14 cellular contexts compared by ENCODE assay signal in the genomic region with DNA sequence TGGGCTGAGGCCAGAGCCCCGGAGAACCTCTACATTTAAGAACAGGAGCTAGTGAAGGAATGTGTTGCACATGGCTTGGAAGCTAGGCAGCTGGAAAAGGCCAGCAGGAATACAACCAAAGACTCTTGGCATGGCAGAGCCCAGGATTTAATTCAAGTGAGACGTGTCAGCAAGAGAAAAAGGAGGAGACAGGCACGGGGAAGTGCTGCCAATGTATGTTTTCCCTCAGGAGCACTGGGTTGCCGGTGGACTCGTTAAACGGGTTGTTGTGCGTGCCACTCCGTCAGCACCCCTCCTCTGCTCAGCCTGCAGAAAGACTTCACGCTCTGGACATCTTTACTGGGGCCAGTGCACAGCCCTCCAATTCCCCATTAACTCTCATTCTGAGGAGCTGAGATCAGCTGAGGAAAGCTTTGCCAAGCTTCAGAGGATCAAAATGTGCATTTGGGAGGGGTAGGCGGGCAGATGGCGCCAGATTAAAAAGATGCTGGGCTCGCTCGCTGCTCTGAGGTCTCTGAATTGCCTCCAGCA.
A peak's percentile ranks its signal among the peaks of the same experiment; 100 is the strongest.
DNase-seq lines count a peak whose midpoint lies in the region; ATAC-seq, FAIRE-seq and TF ChIP-seq lines count a peak whose summit lies in the region.
"Had no signal": no experiment of that assay in that cellular context is flagged by ENCODE, and none has a peak within 500 bp of the region (broad histone marks: within the 10 kb centered on the region; RNA-seq: fewer than 3 reads in every experiment).

No MANE protein-coding gene starts in this region.

- H3K36me3 ChIP-seq in breast epithelium (no peaks in the 10 kb centered on the region), keratinocyte (ENCODE audit: control insufficient read depth in 2 of 2, extremely low read depth in 1 of 2, insufficient read depth in 2 of 2, low read length in 2 of 2) (no peaks in the 10 kb centered on the region), gastrocnemius medialis (no peaks in the 10 kb centered on the region), kidney (ENCODE audit: control insufficient read depth in 1 of 2, insufficient read depth in 2 of 2, low read length in 2 of 2) (no peaks in the 10 kb centered on the region)
- H3K36me3 ChIP-seq in CD8-positive, alpha-beta memory T cell (ENCODE audit: insufficient read depth, low read length), result no peaks in the 10 kb centered on the region

- no peaks in the 10 kb centered on the region for H3K4me1 Mint-ChIP-seq in CD8-positive, alpha-beta memory T cell
- H3K4me1 Mint-ChIP-seq: activated B cell treated with CpG ODN at 0.5 μM for 24 hours; CD4-positive, CD25-positive, alpha-beta regulatory T cell; IgD-negative memory B cell had no signal

- in situ Hi-C loops in gastrocnemius medialis (cut with MboI; ENCODE audit: low sequenced_read_pairs in 4 of 4), result loop anchor here in 2 of 4 donors (25.0 kb wide), 2 partner anchors 216 to 291 kb away; no protein-coding TSS in a partner anchor

- peak; percentile 57 to 62 for ATAC-seq in gastrocnemius medialis

- no peak for FAIRE-seq in keratinocyte (lab: Jason Lieb, UNC)
- no peak for FAIRE-seq in kidney (lab: Jason Lieb, UNC)

- peaks cover 0 to 2% (median 0%) of the 10 kb centered on the region in 5 donors for H3K9me3 Mint-ChIP-seq in CD8-positive, alpha-beta memory T cell
- H3K9me3 Mint-ChIP-seq: activated B cell treated with CpG ODN at 0.5 μM for 24 hours; activated T-helper 2 cell treated with anti-CD3 and anti-CD28 coated beads, Interferon-gamma antibody, Interleukin-2, Interleukin-4, amounts not matched to agents 10 μg/mL and 5 μg/mL and 100 μg/mL, durations not matched to agents 14 hours and 24 hours and 36 hours; dendritic cell treated with granulocyte-macrophage colony-stimulating factor and Interleukin-4, amounts not matched to agents 40 ng/mL and 50 ng/mL, for 4 days had no signal

- peak overlapping the region in 2 of 3 donors; percentile 20 to 43 for H3K4me3 ChIP-seq in breast epithelium
- no peak overlapping the region for H3K4me3 ChIP-seq in keratinocyte (ENCODE audit: control insufficient read depth in 2 of 3, extremely low read depth in 1 of 3, insufficient read depth in 2 of 3, low read depth in 1 of 3, low read length in 3 of 3)
- peak overlapping the region; percentile 14 to 48 (median 38) for H3K4me3 ChIP-seq in gastrocnemius medialis
- H3K4me3 ChIP-seq in kidney (ENCODE audit: low read length in 2 of 2), result no peak overlapping the region
- no peak overlapping the region for H3K4me3 ChIP-seq in CD8-positive, alpha-beta memory T cell (ENCODE audit: low read length)

- H4K20me1 ChIP-seq in keratinocyte (ENCODE audit: control insufficient read depth, extremely low read depth, insufficient read depth, low read length), result no peaks in the 10 kb centered on the region

- peak overlapping the region; percentile 41 for H2AFZ ChIP-seq in keratinocyte (ENCODE audit: control insufficient read depth, low read length)
- H2AFZ ChIP-seq: parathyroid adenoma had no signal

- no peaks in the 10 kb centered on the region for H3K79me2 ChIP-seq in keratinocyte (ENCODE audit: control insufficient read depth, insufficient read depth, low read length)
- H3K79me2 ChIP-seq: parathyroid adenoma had no signal

- no peak overlapping the region for H3K4me3 Mint-ChIP-seq in CD8-positive, alpha-beta memory T cell
- H3K4me3 Mint-ChIP-seq: activated B cell treated with CpG ODN at 0.5 μM for 24 hours; CD4-positive, CD25-positive, alpha-beta regulatory T cell; dendritic cell treated with granulocyte-macrophage colony-stimulating factor and Interleukin-4, amounts not matched to agents 40 ng/mL and 50 ng/mL, for 4 days; IgD-negative memory B cell had no signal

- TF ChIP-seq CTCF in breast epithelium (IDR thresholded peaks at IDR 0.05) (no peak), keratinocyte (optimal IDR thresholded peaks at IDR 0.05 in 1 of 3, IDR thresholded peaks at IDR 0.05 in 1 of 3, conservative IDR thresholded peaks at IDR 0.05 in 1 of 3; ENCODE audit: extremely low read depth in 1 of 3, insufficient read depth in 2 of 3, low read length in 3 of 3) (peak in 1 of 3 experiments; percentile 25), gastrocnemius medialis (IDR thresholded peaks at IDR 0.05 in 4 of 5, conservative IDR thresholded peaks at IDR 0.05 in 1 of 5) (no peak), kidney (IDR thresholded peaks at IDR 0.05; ENCODE audit: borderline replicate concordance, extremely low read depth, insufficient read depth) (no peak)

- H3K27me3 Mint-ChIP-seq in CD8-positive, alpha-beta memory T cell, result peaks cover 0 to 2% of the 10 kb centered on the region in 2 donors
- H3K27me3 Mint-ChIP-seq: activated B cell treated with CpG ODN at 0.5 μM for 24 hours; CD4-positive, CD25-positive, alpha-beta regulatory T cell; dendritic cell treated with granulocyte-macrophage colony-stimulating factor and Interleukin-4, amounts not matched to agents 40 ng/mL and 50 ng/mL, for 4 days; IgD-negative memory B cell had no signal

- intact Hi-C loops in breast epithelium (cut with DNase I; ENCODE audit: low total_unique reads) (no loop called here), gastrocnemius medialis (cut with DNase I; ENCODE audit: low total_unique reads) (no loop called here), kidney (cut with DNase I) (no loop called here)

- peaks cover 0 to 5% of the 10 kb centered on the region in 2 donors for H3K4me1 ChIP-seq in breast epithelium
- H3K4me1 ChIP-seq in keratinocyte (ENCODE audit: control insufficient read depth, extremely low read depth, insufficient read depth, low read length), result peaks cover 7% of the 10 kb centered on the region
- H3K4me1 ChIP-seq in gastrocnemius medialis, result peaks cover 33 to 34% of the 10 kb centered on the region in 2 donors
- H3K4me1 ChIP-seq in kidney (ENCODE audit: control insufficient read depth in 1 of 2, insufficient read depth in 1 of 2, low read depth in 1 of 2, low read length in 2 of 2), result peaks cover 0 to 9% of the 10 kb centered on the region in 2 donors
- H3K4me1 ChIP-seq in CD8-positive, alpha-beta memory T cell (ENCODE audit: insufficient read depth, low read length), result no peaks in the 10 kb centered on the region
- H3K4me1 ChIP-seq: parathyroid adenoma had no signal

- no peaks in the 10 kb centered on the region for H3K27me3 ChIP-seq in breast epithelium
- peaks cover 4% of the 10 kb centered on the region for H3K27me3 ChIP-seq in keratinocyte (ENCODE audit: control insufficient read depth, extremely low read depth, insufficient read depth, low read length)
- H3K27me3 ChIP-seq in gastrocnemius medialis, result no peaks in the 10 kb centered on the region
- H3K27me3 ChIP-seq in CD8-positive, alpha-beta memory T cell (ENCODE audit: insufficient read depth, low read length, poor library complexity, severe bottlenecking), result no peaks in the 10 kb centered on the region

- H3K9me3 ChIP-seq in breast epithelium (peaks cover 0 to 4% of the 10 kb centered on the region in 2 donors), keratinocyte (ENCODE audit: control insufficient read depth, low read depth, low read length) (no peaks in the 10 kb centered on the region), gastrocnemius medialis (no peaks in the 10 kb centered on the region), kidney (ENCODE audit: control insufficient read depth in 1 of 2, low read length in 2 of 2) (no peaks in the 10 kb centered on the region)
- H3K9me3 ChIP-seq in CD8-positive, alpha-beta memory T cell (ENCODE audit: low read length), result no peaks in the 10 kb centered on the region

- no peak overlapping the region for H3K27ac Mint-ChIP-seq in CD8-positive, alpha-beta memory T cell
- H3K27ac Mint-ChIP-seq: activated B cell treated with CpG ODN at 0.5 μM for 24 hours; activated T-helper 2 cell treated with anti-CD3 and anti-CD28 coated beads, Interferon-gamma antibody, Interleukin-2, Interleukin-4, amounts not matched to agents 10 μg/mL and 5 μg/mL and 100 μg/mL, durations not matched to agents 14 hours and 24 hours and 36 hours; CD4-positive, CD25-positive, alpha-beta regulatory T cell; dendritic cell treated with granulocyte-macrophage colony-stimulating factor and Interleukin-4, amounts not matched to agents 40 ng/mL and 50 ng/mL, for 4 days; IgD-negative memory B cell had no signal

- H3K9ac ChIP-seq in keratinocyte (ENCODE audit: control insufficient read depth, extremely low read depth, insufficient read depth, low read length) (no peak overlapping the region), kidney (ENCODE audit: low read length in 2 of 2) (no peak overlapping the region)
- H3K9ac ChIP-seq: parathyroid adenoma had no signal

- DNase-seq in D341Med (ENCODE audit: low spot score), result peak; percentile 74
- DNase-seq in breast epithelium (ENCODE audit: low spot score in 2 of 2), result peak; percentile 68 to 74
- DNase-seq in keratinocyte (ENCODE audit: low read depth, low spot score), result no peak
- peak; percentile 15 to 41 for DNase-seq in gastrocnemius medialis
- DNase-seq in NCI-H1436 (lab: John Stamatoyannopoulos, UW), result no peak
- DNase-seq in kidney, result no peak
- no peak for DNase-seq in CD8-positive, alpha-beta memory T cell
- DNase-seq in NCI-H2227 (lab: John Stamatoyannopoulos, UW; ENCODE audit: unreplicated experiment), result no peak
- DNase-seq: activated B cell treated with CpG ODN at 0.5 μM for 24 hours; CD4-positive, CD25-positive, alpha-beta regulatory T cell had no signal

- POLR2A ChIA-PET in CD8-positive, alpha-beta memory T cell (lab: Charles Lee), result no interaction called here

- H3K9me1 ChIP-seq in keratinocyte (ENCODE audit: control insufficient read depth, extremely low read depth, insufficient read depth, low read length), result no peaks in the 10 kb centered on the region

- H3K36me3 Mint-ChIP-seq in CD8-positive, alpha-beta memory T cell, result no peaks in the 10 kb centered on the region
- H3K36me3 Mint-ChIP-seq: CD4-positive, CD25-positive, alpha-beta regulatory T cell had no signal

- H3K4me2 ChIP-seq in keratinocyte (ENCODE audit: control insufficient read depth, extremely low read depth, insufficient read depth, low read depth, low read length), result no peak overlapping the region

- dilution Hi-C loops in keratinocyte (cut with MboI; ENCODE audit: extremely low pct_ligation_motif_present, low sequenced_read_pairs), result no loop called here

- CTCF ChIA-PET in CD8-positive, alpha-beta memory T cell (lab: Charles Lee), result no interaction called here

- H3K27ac ChIP-seq in breast epithelium, result peak overlapping the region; percentile 79 to 80
- no peak overlapping the region for H3K27ac ChIP-seq in keratinocyte (ENCODE audit: control insufficient read depth, insufficient read depth, low read length)
- peak overlapping the region; percentile 59 to 76 (median 69) for H3K27ac ChIP-seq in gastrocnemius medialis
- no peak overlapping the region for H3K27ac ChIP-seq in kidney (ENCODE audit: low read depth in 2 of 2, low read length in 2 of 2)
- no peak overlapping the region for H3K27ac ChIP-seq in CD8-positive, alpha-beta memory T cell (ENCODE audit: low read depth, low read length)
- H3K27ac ChIP-seq: parathyroid adenoma had no signal

- TF ChIP-seq POLR2A in breast epithelium (IDR thresholded peaks at IDR 0.05) (no peak), gastrocnemius medialis (IDR thresholded peaks at IDR 0.05) (no peak)

Comparison
In these comparisons a context has a peak if more than half of its experiments do, and no peak if none do; other contexts are left out.
1. DNase-seq: peak in D341Med (single experiment), breast epithelium (2 of 2) and gastrocnemius medialis (2 of 2); none in keratinocyte (single experiment), NCI-H1436 (single experiment), kidney (single experiment), CD8-positive, alpha-beta memory T cell (0 of 5) and NCI-H2227 (single experiment).
2. H3K27ac ChIP-seq: peak in breast epithelium (2 of 2) and gastrocnemius medialis (4 of 4); none in keratinocyte (single experiment), kidney (0 of 2) and CD8-positive, alpha-beta memory T cell (single experiment).
3. H3K4me3 ChIP-seq: peak in breast epithelium (2 of 3) and gastrocnemius medialis (4 of 4); none in keratinocyte (0 of 3), kidney (0 of 2) and CD8-positive, alpha-beta memory T cell (single experiment).